9 cellular contexts compared by ENCODE assay signal in the genomic region with DNA sequence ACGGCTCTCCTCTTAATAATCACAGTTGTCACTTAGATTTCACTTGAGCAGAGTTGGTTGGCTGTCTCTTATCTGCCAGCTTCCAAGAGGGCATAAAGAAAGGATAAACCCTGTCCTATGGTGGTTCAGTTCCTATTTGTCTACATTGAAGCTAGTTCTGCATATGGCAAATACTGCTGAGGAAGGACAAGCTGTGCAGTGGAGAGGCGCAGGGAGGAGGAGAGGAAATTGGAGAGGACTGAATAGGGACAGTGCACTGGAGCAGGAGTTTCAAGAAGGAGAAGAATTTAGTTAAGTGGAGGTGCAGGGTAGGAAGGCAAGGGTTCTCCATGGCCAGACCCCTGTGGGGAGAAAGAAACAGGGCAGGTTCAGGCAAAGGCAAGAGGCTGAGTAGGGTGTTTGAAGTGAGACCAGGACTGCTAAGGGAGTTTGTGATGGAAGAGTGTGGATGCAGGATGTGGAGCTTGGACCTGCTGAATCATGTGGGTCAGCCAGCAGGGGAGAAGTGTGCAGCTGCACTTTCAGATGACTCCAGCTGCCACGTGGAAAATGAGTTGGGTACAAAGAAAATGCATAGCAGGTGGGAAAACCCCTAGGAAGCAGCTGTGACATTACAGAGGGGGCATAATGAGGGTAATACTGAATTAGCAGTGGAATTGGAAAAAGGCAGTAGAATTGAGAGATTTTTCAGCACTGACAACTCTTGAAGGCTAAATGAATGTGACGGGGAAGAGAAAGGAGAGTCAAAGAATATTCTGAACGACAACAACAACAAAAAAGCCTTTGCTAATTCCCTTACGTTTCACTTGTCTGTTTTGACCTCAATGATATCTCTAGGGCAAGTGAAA.
DNase-seq lines count a peak whose midpoint lies in the region; ATAC-seq and TF ChIP-seq lines count a peak whose summit lies in the region.
"Had no signal": no experiment of that assay in that cellular context is flagged by ENCODE, and none has a peak within 500 bp of the region (broad histone marks: within the 10 kb centered on the region; RNA-seq: fewer than 3 reads in every experiment).

No MANE protein-coding gene starts in this region.

- H3K4me1 ChIP-seq in sigmoid colon (peaks cover 0 to 75% (median 53%) of the 10 kb centered on the region in 4 donors), mesendoderm (ENCODE audit: control insufficient read depth, low read depth, low read length) (no peaks in the 10 kb centered on the region)
- H3K4me1 ChIP-seq: ascending aorta had no signal

- H3K36me3 ChIP-seq in sigmoid colon: peaks cover 9 to 67% (median 29%) of the 10 kb centered on the region in 4 donors
- no peaks in the 10 kb centered on the region for H3K36me3 ChIP-seq in mesendoderm (ENCODE audit: control insufficient read depth, insufficient read depth, low read length)

- ATAC-seq in GM19395 (IDR thresholded peaks at IDR 0.05; ENCODE audit: unreplicated experiment) (peak; percentile 39), GM21576 (IDR thresholded peaks at IDR 0.05; ENCODE audit: unreplicated experiment) (no peak)

- H3K4ac ChIP-seq in mesendoderm (ENCODE audit: low read depth, low read length): no peak overlapping the region

- no peak overlapping the region for H3K9ac ChIP-seq in mesendoderm (ENCODE audit: low read length)

- no peak overlapping the region for H2BK5ac ChIP-seq in mesendoderm (ENCODE audit: low read length)

- H4K8ac ChIP-seq in mesendoderm (ENCODE audit: low read depth, low read length): no peak overlapping the region

- no peaks in the 10 kb centered on the region for H3K79me2 ChIP-seq in mesendoderm (ENCODE audit: control insufficient read depth, insufficient read depth, low read length)

- H3K79me1 ChIP-seq in mesendoderm (ENCODE audit: low read length): no peaks in the 10 kb centered on the region

- H3K18ac ChIP-seq in mesendoderm (ENCODE audit: low read length): no peak overlapping the region

- no peak overlapping the region for H3K4me3 ChIP-seq in cardiac fibroblast (replicated peaks in 1 of 2; ENCODE audit: low read depth in 2 of 2, low read length in 2 of 2)
- no peak overlapping the region for H3K4me3 ChIP-seq in sigmoid colon
- H3K4me3 ChIP-seq in mesendoderm (ENCODE audit: low read length): no peak overlapping the region
- H3K4me3 ChIP-seq: ascending aorta had no signal

- H3K27me3 ChIP-seq in sigmoid colon (no peaks in the 10 kb centered on the region), mesendoderm (ENCODE audit: insufficient read depth, low read length, poor library complexity) (no peaks in the 10 kb centered on the region)
- H3K27me3 ChIP-seq: ascending aorta had no signal

- no peak overlapping the region for H2BK15ac ChIP-seq in mesendoderm (replicated peaks; ENCODE audit: low read depth)

- H4K5ac ChIP-seq in mesendoderm (ENCODE audit: low read length): no peak overlapping the region

- WGBS in sigmoid colon, 2 donors: 52 to 67% methylated on average over 6 of the region's 6 CpGs
- WGBS in mesendoderm (ENCODE audit: extremely low coverage, insufficient coverage, low lambda C conversion rate): no CpG with 5 or more reads among the region's 6 CpGs

- TF ChIP-seq POLR2A in sigmoid colon (IDR thresholded peaks at IDR 0.05): no peak

- intact Hi-C loops in sigmoid colon (cut with DNase I): loop anchor here (1.0 to 2.0 kb wide), 2 partner anchors 68 to 138 kb away; a partner anchor contains a TSS

- peak; percentile 90 for DNase-seq in NCI-H146 (lab: John Stamatoyannopoulos, UW)
- peak in 1 of 2 donors; percentile 70 for DNase-seq in cardiac fibroblast (ENCODE audit: low read depth in 2 of 2)
- DNase-seq in sigmoid colon: no peak
- no peak for DNase-seq in MV-4-11 (lab: John Stamatoyannopoulos, UW)
- no peak for DNase-seq in mesendoderm
- DNase-seq in kidney glomerular epithelial cell (lab: John Stamatoyannopoulos, UW): no peak

- no peak overlapping the region for H3K56ac ChIP-seq in mesendoderm (ENCODE audit: low read length)

- no peak overlapping the region for H3K23ac ChIP-seq in mesendoderm (ENCODE audit: low read length)

- no peak overlapping the region for H2BK120ac ChIP-seq in mesendoderm (ENCODE audit: low read depth, low read length)

- H3K27ac ChIP-seq in sigmoid colon (peak overlapping the region; percentile 42 to 72 (median 65)), mesendoderm (ENCODE audit: low read depth, low read length) (no peak overlapping the region)
- H3K27ac ChIP-seq: ascending aorta had no signal

- no peak overlapping the region for H2AK5ac ChIP-seq in mesendoderm (ENCODE audit: low read length)

- TF ChIP-seq EP300 in sigmoid colon (IDR thresholded peaks at IDR 0.05): no peak

- TF ChIP-seq CTCF in cardiac fibroblast (IDR thresholded peaks at IDR 0.05; ENCODE audit: low read depth, low read length): peak; percentile 12
- TF ChIP-seq CTCF in sigmoid colon (IDR thresholded peaks at IDR 0.05): no peak

- no peaks in the 10 kb centered on the region for H3K9me3 ChIP-seq in sigmoid colon
- H3K9me3 ChIP-seq: ascending aorta had no signal

- no peak overlapping the region for H3K4me2 ChIP-seq in mesendoderm (ENCODE audit: low read length)
